Comparison of ENCODE assay signal across 26 cellular contexts in the genomic region with DNA sequence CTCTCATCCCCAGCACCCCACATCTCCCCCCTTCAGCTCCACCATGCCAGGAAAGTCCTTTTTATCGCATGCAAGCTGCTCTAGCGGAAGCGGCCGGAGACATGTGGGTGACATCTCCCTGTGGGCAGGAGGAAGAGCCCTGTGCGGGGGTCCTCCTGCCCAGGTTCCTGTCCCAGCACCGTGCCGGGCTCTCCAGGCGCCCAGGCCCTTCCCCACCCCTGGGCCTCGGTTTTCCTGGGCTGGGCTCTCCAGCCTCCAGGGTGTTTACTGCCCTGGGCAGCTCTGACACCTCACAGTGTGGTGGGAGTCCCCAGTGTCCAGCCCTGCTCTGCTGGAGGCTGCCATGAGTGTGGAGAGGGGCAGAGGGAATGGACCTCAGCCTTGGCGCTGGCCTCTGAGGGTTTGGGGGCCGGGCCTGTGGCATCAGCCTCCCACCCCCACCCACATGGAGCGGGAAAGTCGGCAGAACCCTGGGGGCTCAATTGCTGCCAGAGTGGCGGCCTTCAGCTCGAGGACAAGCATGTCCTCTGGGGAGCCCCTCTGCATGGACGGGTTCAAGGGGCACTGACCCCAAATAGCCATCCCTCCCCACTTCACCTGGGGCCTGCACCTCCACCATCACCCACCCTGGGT. TPM values are rescaled to one million over a fixed set of nuclear protein-coding genes. Genes with fewer than 3 reads are reported as not detected.
A peak's percentile ranks its signal among the peaks of the same experiment; 100 is the strongest.
DNase-seq lines count a peak whose midpoint lies in the region; ATAC-seq, FAIRE-seq and TF ChIP-seq lines count a peak whose summit lies in the region.
"Had no signal": no experiment of that assay in that cellular context is flagged by ENCODE, and none has a peak within 500 bp of the region (broad histone marks: within the 10 kb centered on the region; RNA-seq: fewer than 3 reads in every experiment).

No MANE protein-coding gene starts in this region.

- ATAC-seq in Right ventricle myocardium superior (ENCODE audit: poor library complexity) (no peak), heart right ventricle (no peak), GM18519 (IDR thresholded peaks at IDR 0.05; ENCODE audit: low FRiP score, unreplicated experiment) (no peak)
- ATAC-seq: HCT116 had no signal

- H3K9me3 ChIP-seq in heart right ventricle (no peaks in the 10 kb centered on the region), kidney (ENCODE audit: control insufficient read depth in 1 of 2, low read length in 2 of 2) (no peaks in the 10 kb centered on the region), osteoblast (ENCODE audit: low read depth, low read length) (no peaks in the 10 kb centered on the region)

- H3K79me2 ChIP-seq in osteoblast (ENCODE audit: insufficient read depth, low read length): no peaks in the 10 kb centered on the region

- intact Hi-C loops in Right ventricle myocardium superior (cut with DNase I) (no loop called here), heart right ventricle (cut with DNase I) (no loop called here), kidney (cut with DNase I) (no loop called here)

- no peaks in the 10 kb centered on the region for H4K20me1 ChIP-seq in osteoblast (ENCODE audit: insufficient read depth, low read length)

- H2AFZ ChIP-seq in osteoblast (ENCODE audit: low read length): no peak overlapping the region

- H3K4me1 ChIP-seq in heart right ventricle: no peaks in the 10 kb centered on the region
- no peaks in the 10 kb centered on the region for H3K4me1 ChIP-seq in kidney (ENCODE audit: control insufficient read depth in 1 of 2, insufficient read depth in 1 of 2, low read depth in 1 of 2, low read length in 2 of 2)
- H3K4me1 ChIP-seq in osteoblast (ENCODE audit: insufficient read depth, low read length): no peaks in the 10 kb centered on the region

- H3K36me3 ChIP-seq in heart right ventricle: no peaks in the 10 kb centered on the region
- no peaks in the 10 kb centered on the region for H3K36me3 ChIP-seq in kidney (ENCODE audit: control insufficient read depth in 1 of 2, insufficient read depth in 2 of 2, low read length in 2 of 2)
- H3K36me3 ChIP-seq in osteoblast (ENCODE audit: insufficient read depth, low read length): no peaks in the 10 kb centered on the region

- WGBS in heart right ventricle, 2 donors: 73 to 77% methylated on average over 16 of the region's 16 CpGs

- FAIRE-seq in kidney (lab: Jason Lieb, UNC): no peak
- FAIRE-seq: G401.6, GM12892 had no signal

- H3K4me3 ChIP-seq in heart right ventricle: no peak overlapping the region
- H3K4me3 ChIP-seq in kidney (ENCODE audit: low read length in 2 of 2): no peak overlapping the region
- H3K4me3 ChIP-seq in osteoblast (ENCODE audit: insufficient read depth, low read length): no peak overlapping the region

- H3K9ac ChIP-seq in kidney (ENCODE audit: low read length in 2 of 2): no peak overlapping the region

- peaks cover 0 to 30% (median 5%) of the 10 kb centered on the region in 7 donors for H3K27me3 ChIP-seq in heart right ventricle
- no peaks in the 10 kb centered on the region for H3K27me3 ChIP-seq in osteoblast (ENCODE audit: insufficient read depth, low read length)

- peak; percentile 30 for DNase-seq in Right ventricle myocardium superior
- no peak for DNase-seq in heart right ventricle
- peak; percentile 39 for DNase-seq in ecto neural progenitor cell (ENCODE audit: low spot score)
- peak; percentile 64 for DNase-seq in kidney
- peak; percentile 66 for DNase-seq in osteoblast (ENCODE audit: insufficient read length, low spot score, missing footprints)
- DNase-seq in H4 (ENCODE audit: low spot score): no peak
- DNase-seq in NCI-H1436 treated with DMSO at 0.1 percent for 48 hours (lab: John Stamatoyannopoulos, UW): no peak
- DNase-seq: 8988T, Calu3, GOT3, MV-4-11, NCI-H1105 treated with DMSO at 0.1 percent for 48 hours, NCI-H1694, NCI-H2081, NCI-H2171, NCI-H524 treated with DMSO at 0.1 percent for 48 hours, OCI-M1, SIG-M5 had no signal

- no peak overlapping the region for H3K27ac ChIP-seq in heart right ventricle
- H3K27ac ChIP-seq in kidney (ENCODE audit: low read depth in 2 of 2, low read length in 2 of 2): no peak overlapping the region
- no peak overlapping the region for H3K27ac ChIP-seq in osteoblast (ENCODE audit: low read depth, low read length)
- H3K27ac ChIP-seq: C4-2B had no signal

- no peak for TF ChIP-seq CTCF in heart right ventricle (IDR thresholded peaks at IDR 0.05)
- TF ChIP-seq CTCF in kidney (IDR thresholded peaks at IDR 0.05; ENCODE audit: borderline replicate concordance, extremely low read depth, insufficient read depth): no peak
- TF ChIP-seq CTCF in osteoblast (IDR thresholded peaks at IDR 0.05; ENCODE audit: extremely low read depth, low read depth, low read length): no peak

- H3K4me2 ChIP-seq in osteoblast (ENCODE audit: insufficient read depth, low read length): no peak overlapping the region

RNA-seq across cellular contexts. Expression of gene ASPG, which starts 16.9 kb away (rescaled TPM):
- 44.1 TPM for total RNA-seq in Right ventricle myocardium superior
- total RNA-seq in heart right ventricle: 10 to 100 TPM in 8 of 10 donors, 1 to 10 TPM in 2; 6.0 to 32.0 (median 16.3) TPM
- 10 to 100 TPM in 1 of 2 donors, 1 to 10 TPM in 1; 2.8 to 13.8 TPM for polyA plus RNA-seq in heart right ventricle
- total RNA-seq in kidney: 2.5 TPM
- 58.1 TPM for polyA plus RNA-seq in kidney (ENCODE audit: insufficient read depth, low read depth, low replicate concordance)
- total RNA-seq in osteoblast: under 0.01 TPM in 1 of 2 replicates, not detected in the other
- not detected in 2 replicates for total RNA-seq in H4 (2014; rRNA removed; shearing (Covaris generic))
- total RNA-seq: Calu3; CD8-positive, alpha-beta memory T cell; Daoy had no signal
- polyA plus RNA-seq: CD8-positive, alpha-beta memory T cell; IgD-negative memory B cell had no signal

RNA-seq across cellular contexts. Expression of gene KIF26A, which starts 36.0 kb away (rescaled TPM):
- total RNA-seq in Right ventricle myocardium superior (6.3 TPM), heart right ventricle (10 to 100 TPM in 1 of 10 donors, 1 to 10 TPM in 9; 5.7 to 12.2 (median 6.7) TPM), kidney (12.3 TPM), osteoblast (not detected in 2 replicates)
- polyA plus RNA-seq in heart right ventricle (1 to 10 TPM; 4.1 to 5.9 TPM), kidney (ENCODE audit: insufficient read depth, low read depth, low replicate concordance) (2.3 TPM)
- total RNA-seq in H4 (2014; rRNA removed; shearing (Covaris generic)): 0.77 and 1.6 TPM in 2 replicates
- polyA plus RNA-seq: CD8-positive, alpha-beta memory T cell; IgD-negative memory B cell had no signal

Comparison
In these comparisons a context has a peak if more than half of its experiments do, and no peak if none do; other contexts are left out.
1. DNase-seq: peak in Right ventricle myocardium superior (single experiment), ecto neural progenitor cell (single experiment), kidney (single experiment) and osteoblast (single experiment); none in heart right ventricle (0 of 2), H4 (single experiment) and NCI-H1436 treated with DMSO at 0.1 percent for 48 hours (single experiment).